In the genomic region with DNA sequence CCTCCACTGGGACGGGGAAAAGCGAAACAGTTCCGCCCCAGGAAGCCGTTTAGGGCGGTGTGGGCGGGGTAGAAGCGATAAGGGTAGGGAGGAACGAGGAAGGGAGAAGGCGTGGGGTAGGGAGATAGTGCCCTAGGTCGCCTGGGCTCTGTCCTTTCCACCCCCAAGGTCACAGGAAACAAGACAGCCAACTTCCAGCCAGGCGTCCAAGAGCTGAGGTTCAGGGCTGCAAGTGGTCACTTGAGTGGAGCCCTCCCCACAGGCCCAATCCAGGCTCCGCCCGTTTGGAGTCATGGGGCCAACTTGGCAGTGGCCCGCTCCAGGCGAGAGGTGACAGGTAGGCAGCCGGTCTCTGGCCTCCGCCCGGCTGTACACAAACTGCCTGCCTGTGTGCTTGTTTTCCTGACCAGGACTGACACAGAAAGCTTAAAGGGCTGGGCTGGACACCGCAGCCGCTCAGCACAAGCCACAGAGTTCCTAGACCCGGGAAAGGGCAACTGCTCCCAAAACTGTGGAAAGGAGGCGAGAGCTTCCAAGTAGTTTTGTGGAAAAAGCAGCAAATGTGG, we compare ENCODE assay signal across 8 cellular contexts. TPM values are rescaled to one million over a fixed set of nuclear protein-coding genes. Genes with fewer than 3 reads are reported as not detected.
DNase-seq lines count a peak whose midpoint lies in the region; ATAC-seq and TF ChIP-seq lines count a peak whose summit lies in the region.

A gene with protein sequence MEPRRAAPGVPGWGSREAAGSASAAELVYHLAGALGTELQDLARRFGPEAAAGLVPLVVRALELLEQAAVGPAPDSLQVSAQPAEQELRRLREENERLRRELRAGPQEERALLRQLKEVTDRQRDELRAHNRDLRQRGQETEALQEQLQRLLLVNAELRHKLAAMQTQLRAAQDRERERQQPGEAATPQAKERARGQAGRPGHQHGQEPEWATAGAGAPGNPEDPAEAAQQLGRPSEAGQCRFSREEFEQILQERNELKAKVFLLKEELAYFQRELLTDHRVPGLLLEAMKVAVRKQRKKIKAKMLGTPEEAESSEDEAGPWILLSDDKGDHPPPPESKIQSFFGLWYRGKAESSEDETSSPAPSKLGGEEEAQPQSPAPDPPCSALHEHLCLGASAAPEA (minus strand): TSS at position 23 of the 566 bp plus-strand sequence. CDS start 62 bp downstream, outside the sequence.

- CTCF ChIA-PET in PC-9 (lab: Charles Lee): interaction anchor here (0.5 to 3.1 kb wide), 6 partner anchors 67 to 285 kb away, joined by 3 to 28 read pairs (median 3); partner anchors contain the start of gene INPP5K

- peak in 1 of 4 donors; percentile 11 for TF ChIP-seq POLR2A in stomach (IDR thresholded peaks at IDR 0.05)

- WGBS in stomach, 5 donors: 3 to 16% (median 10%) methylated on average over 14 to 22 of the region's 22 CpGs

- ATAC-seq in left lobe of liver: peak; percentile 70
- ATAC-seq in HG03095 (IDR thresholded peaks at IDR 0.05; ENCODE audit: unreplicated experiment): no peak

- peaks cover 34% of the 10 kb centered on the region for H3K36me3 ChIP-seq in PC-9 (ENCODE audit: low read depth)
- H3K36me3 ChIP-seq in stomach: peaks cover 47 to 51% (median 48%) of the 10 kb centered on the region in 4 donors

- H3K4me1 ChIP-seq in PC-9 (replicated peaks; ENCODE audit: insufficient read depth): peaks cover 24% of the 10 kb centered on the region
- peaks cover 35 to 63% (median 52%) of the 10 kb centered on the region in 4 donors for H3K4me1 ChIP-seq in stomach

- DNase-seq in Ammon's horn (ENCODE audit: low spot score) (peak; percentile 50), H4 (ENCODE audit: low spot score) (peak; percentile 58), PC-9 (peak; percentile 84 to 93), left lobe of liver (ENCODE audit: low spot score) (peak; percentile 98), stomach (peak; percentile 95), DMS79 (lab: John Stamatoyannopoulos, UW) (no peak)

- peaks cover 23% of the 10 kb centered on the region; the same call in 1 of the 2 replicates for H4K20me1 ChIP-seq in PC-9 (ENCODE audit: insufficient read depth)

- H3K27me3 ChIP-seq in PC-9 (ENCODE audit: insufficient read depth, low read depth): no peaks in the 10 kb centered on the region
- H3K27me3 ChIP-seq in stomach: no peaks in the 10 kb centered on the region

- TSS peak; percentile 76 for BruUV-seq in PC-9 (replicated peaks; lab: Mats Ljungman, UMichigan)

- TF ChIP-seq CTCF in PC-9 (conservative IDR thresholded peaks at IDR 0.05) (no peak), stomach (IDR thresholded peaks at IDR 0.05) (peak in 1 of 7 experiments; percentile 9)

- peak within 1 kb of the TSS; percentile 93 for H2AFZ ChIP-seq in PC-9

- H3K27ac ChIP-seq in PC-9: peak within 1 kb of the TSS; percentile 75
- peak within 1 kb of the TSS; percentile 91 for H3K27ac ChIP-seq in cingulate gyrus (ENCODE audit: low read depth, low read length)
- H3K27ac ChIP-seq in stomach: peak within 1 kb of the TSS; percentile 96 to 99 (median 98)

- H3K9me3 ChIP-seq in PC-9 (ENCODE audit: insufficient read depth, low read depth) (no peaks in the 10 kb centered on the region), stomach (no peaks in the 10 kb centered on the region)

- H3K79me2 ChIP-seq in PC-9 (ENCODE audit: low read depth): no peaks in the 10 kb centered on the region

- TF ChIP-seq EP300 in stomach (IDR thresholded peaks at IDR 0.05): no peak

- POLR2A ChIA-PET in PC-9 (lab: Charles Lee; ENCODE audit: unreplicated experiment): interaction anchor here (0.5 to 2.2 kb wide), 5 partner anchors 20 to 473 kb away, joined by 4 to 18 read pairs (median 5); no protein-coding TSS in a partner anchor

- intact Hi-C loops in PC-9 (cut with micrococcal nuclease; ENCODE audit: unreplicated experiment) (loop anchor here (1.0 to 10.0 kb wide), 6 partner anchors 67 to 755 kb away; partner anchors contain the start of genes MNT and OVCA2), stomach (cut with DNase I; ENCODE audit: low total_unique reads) (no loop called here)

- H3K9me2 ChIP-seq in PC-9 (ENCODE audit: insufficient read depth): no peaks in the 10 kb centered on the region

- peaks cover 56% of the 10 kb centered on the region for H3F3A ChIP-seq in PC-9 (ENCODE audit: insufficient read depth, low read depth)

- peak within 1 kb of the TSS; percentile 84 for H3K4me2 ChIP-seq in PC-9

- H3K4me3 ChIP-seq in PC-9 (peak within 1 kb of the TSS; percentile 79), stomach (peak within 1 kb of the TSS; percentile 60 to 79 (median 64))

RNA-seq across cellular contexts. Expression of the gene that starts here (rescaled TPM):
- total RNA-seq in H4 (2014; rRNA removed; shearing (Covaris generic)): 3.2 and 4.9 TPM in 2 replicates
- 9.6 and 11.5 TPM in 2 replicates for total RNA-seq in PC-9 (2021)
- total RNA-seq in left lobe of liver: 20.9 TPM
- 100 to 1,000 TPM in 1 of 5 donors, 10 to 100 TPM in 3, 1 to 10 TPM in 1; 8.6 to 284 (median 39.1) TPM for total RNA-seq in stomach
- polyA plus RNA-seq in stomach: 10 to 100 TPM; 15.6 to 32.4 (median 19.2) TPM
